ENCODE assay signal across 1 cellular context in genomic region chr14:60206837-60207533, GRCh38.
TF ChIP-seq lines count a peak whose summit lies in the region.

No MANE protein-coding gene starts in this region.

TF ChIP-seq in GM12878, 131 proteins besides CTCF, POLR2A, EP300 and RAD21 (continued from another document and continues in another):
- TF ChIP-seq TCF3 (IDR thresholded peaks at IDR 0.05; ENCODE audit: borderline replicate concordance, insufficient read depth, low read depth, low read length) (no peak), TAF1 (IDR thresholded peaks at IDR 0.05; ENCODE audit: borderline replicate concordance, low read depth, low read length) (0 out of 2 replicates have a peak, but pooled peaks have one; percentile 43), ZNF622 (IDR thresholded peaks at IDR 0.05) (no peak), MEF2B (IDR thresholded peaks at IDR 0.05; ENCODE audit: partially characterized antibody, poor library complexity, severe bottlenecking) (peak; percentile 92), ATF2 (IDR thresholded peaks at IDR 0.05; ENCODE audit: low read length) (peak; percentile 93), RUNX3 (IDR thresholded peaks at IDR 0.05; ENCODE audit: low read length) (peak; percentile 78), SP1 (IDR thresholded peaks at IDR 0.05; ENCODE audit: low read depth, low read length) (peak; percentile 17), ZBED1 (IDR thresholded peaks at IDR 0.05; ENCODE audit: borderline replicate concordance) (peak; percentile 79), GATAD2B (conservative IDR thresholded peaks at IDR 0.05; ENCODE audit: low read depth) (no peak; the same call in 1 of the 2 replicates), CBX5 (IDR thresholded peaks at IDR 0.05; ENCODE audit: low read depth) (no peak), IKZF2 (IDR thresholded peaks at IDR 0.05) (peak; percentile 76 to 84; a peak in 3 of 4 replicates), ZBTB4 (CRISPR knock-in tag; IDR thresholded peaks at IDR 0.05) (no peak), NFXL1 (IDR thresholded peaks at IDR 0.05; ENCODE audit: borderline replicate concordance) (no peak), CREM (IDR thresholded peaks at IDR 0.05; ENCODE audit: low read depth) (peak; percentile 85), PAX8 (IDR thresholded peaks at IDR 0.05) (no peak), RELB (IDR thresholded peaks at IDR 0.05; ENCODE audit: low read depth) (peak; percentile 78), MYB (IDR thresholded peaks at IDR 0.05; ENCODE audit: borderline replicate concordance, low read depth, low read length) (no peak), BMI1 (IDR thresholded peaks at IDR 0.05; ENCODE audit: borderline replicate concordance) (0 out of 2 replicates have a peak, but pooled peaks have one; percentile 34), KAT2A (conservative IDR thresholded peaks at IDR 0.05; ENCODE audit: control insufficient read depth, low read depth, low read length) (no peak), POLR2AphosphoS5 (IDR thresholded peaks at IDR 0.05; ENCODE audit: low read length) (peak; percentile 8; the same call in 1 of the 2 replicates), HCFC1 (IDR thresholded peaks at IDR 0.05; ENCODE audit: low read length) (no peak), HDAC6 (IDR thresholded peaks at IDR 0.05; ENCODE audit: unreplicated experiment) (no peak), NR2C2 (IDR thresholded peaks at IDR 0.05; ENCODE audit: borderline replicate concordance, control insufficient read depth, insufficient read length, low read depth) (no peak), E4F1 (IDR thresholded peaks at IDR 0.05; ENCODE audit: borderline replicate concordance, partially characterized antibody) (no peak), YBX1 (IDR thresholded peaks at IDR 0.05) (no peak), LARP7 (IDR thresholded peaks at IDR 0.05) (no peak), STAT3 (IDR thresholded peaks at IDR 0.05; ENCODE audit: low read depth, low read length) (no peak), KDM1A (IDR thresholded peaks at IDR 0.05; ENCODE audit: borderline replicate concordance) (no peak), SIX5 (IDR thresholded peaks at IDR 0.05; ENCODE audit: low read depth, low read length, severe bottlenecking) (no peak), NR2C1 (IDR thresholded peaks at IDR 0.05) (no peak), SUPT20H (IDR thresholded peaks at IDR 0.05; ENCODE audit: borderline replicate concordance, control insufficient read depth, low read depth, low read length) (no peak), YY1 (IDR thresholded peaks at IDR 0.05; ENCODE audit: low read depth, low read length) (0 out of 2 replicates have a peak, but pooled peaks have one; percentile 24), IRF3 (IDR thresholded peaks at IDR 0.05) (no peak)
- TF ChIP-seq, protein P1, sequence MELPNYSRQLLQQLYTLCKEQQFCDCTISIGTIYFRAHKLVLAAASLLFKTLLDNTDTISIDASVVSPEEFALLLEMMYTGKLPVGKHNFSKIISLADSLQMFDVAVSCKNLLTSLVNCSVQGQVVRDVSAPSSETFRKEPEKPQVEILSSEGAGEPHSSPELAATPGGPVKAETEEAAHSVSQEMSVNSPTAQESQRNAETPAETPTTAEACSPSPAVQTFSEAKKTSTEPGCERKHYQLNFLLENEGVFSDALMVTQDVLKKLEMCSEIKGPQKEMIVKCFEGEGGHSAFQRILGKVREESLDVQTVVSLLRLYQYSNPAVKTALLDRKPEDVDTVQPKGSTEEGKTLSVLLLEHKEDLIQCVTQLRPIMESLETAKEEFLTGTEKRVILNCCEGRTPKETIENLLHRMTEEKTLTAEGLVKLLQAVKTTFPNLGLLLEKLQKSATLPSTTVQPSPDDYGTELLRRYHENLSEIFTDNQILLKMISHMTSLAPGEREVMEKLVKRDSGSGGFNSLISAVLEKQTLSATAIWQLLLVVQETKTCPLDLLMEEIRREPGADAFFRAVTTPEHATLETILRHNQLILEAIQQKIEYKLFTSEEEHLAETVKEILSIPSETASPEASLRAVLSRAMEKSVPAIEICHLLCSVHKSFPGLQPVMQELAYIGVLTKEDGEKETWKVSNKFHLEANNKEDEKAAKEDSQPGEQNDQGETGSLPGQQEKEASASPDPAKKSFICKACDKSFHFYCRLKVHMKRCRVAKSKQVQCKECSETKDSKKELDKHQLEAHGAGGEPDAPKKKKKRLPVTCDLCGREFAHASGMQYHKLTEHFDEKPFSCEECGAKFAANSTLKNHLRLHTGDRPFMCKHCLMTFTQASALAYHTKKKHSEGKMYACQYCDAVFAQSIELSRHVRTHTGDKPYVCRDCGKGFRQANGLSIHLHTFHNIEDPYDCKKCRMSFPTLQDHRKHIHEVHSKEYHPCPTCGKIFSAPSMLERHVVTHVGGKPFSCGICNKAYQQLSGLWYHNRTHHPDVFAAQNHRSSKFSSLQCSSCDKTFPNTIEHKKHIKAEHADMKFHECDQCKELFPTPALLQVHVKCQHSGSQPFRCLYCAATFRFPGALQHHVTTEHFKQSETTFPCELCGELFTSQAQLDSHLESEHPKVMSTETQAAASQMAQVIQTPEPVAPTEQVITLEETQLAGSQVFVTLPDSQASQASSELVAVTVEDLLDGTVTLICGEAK (IDR thresholded peaks at IDR 0.05; ENCODE audit: borderline replicate concordance), result no peak
- TF ChIP-seq, protein P2, sequence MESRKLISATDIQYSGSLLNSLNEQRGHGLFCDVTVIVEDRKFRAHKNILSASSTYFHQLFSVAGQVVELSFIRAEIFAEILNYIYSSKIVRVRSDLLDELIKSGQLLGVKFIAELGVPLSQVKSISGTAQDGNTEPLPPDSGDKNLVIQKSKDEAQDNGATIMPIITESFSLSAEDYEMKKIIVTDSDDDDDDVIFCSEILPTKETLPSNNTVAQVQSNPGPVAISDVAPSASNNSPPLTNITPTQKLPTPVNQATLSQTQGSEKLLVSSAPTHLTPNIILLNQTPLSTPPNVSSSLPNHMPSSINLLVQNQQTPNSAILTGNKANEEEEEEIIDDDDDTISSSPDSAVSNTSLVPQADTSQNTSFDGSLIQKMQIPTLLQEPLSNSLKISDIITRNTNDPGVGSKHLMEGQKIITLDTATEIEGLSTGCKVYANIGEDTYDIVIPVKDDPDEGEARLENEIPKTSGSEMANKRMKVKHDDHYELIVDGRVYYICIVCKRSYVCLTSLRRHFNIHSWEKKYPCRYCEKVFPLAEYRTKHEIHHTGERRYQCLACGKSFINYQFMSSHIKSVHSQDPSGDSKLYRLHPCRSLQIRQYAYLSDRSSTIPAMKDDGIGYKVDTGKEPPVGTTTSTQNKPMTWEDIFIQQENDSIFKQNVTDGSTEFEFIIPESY (IDR thresholded peaks at IDR 0.05), result no peak
- TF ChIP-seq, protein P3, sequence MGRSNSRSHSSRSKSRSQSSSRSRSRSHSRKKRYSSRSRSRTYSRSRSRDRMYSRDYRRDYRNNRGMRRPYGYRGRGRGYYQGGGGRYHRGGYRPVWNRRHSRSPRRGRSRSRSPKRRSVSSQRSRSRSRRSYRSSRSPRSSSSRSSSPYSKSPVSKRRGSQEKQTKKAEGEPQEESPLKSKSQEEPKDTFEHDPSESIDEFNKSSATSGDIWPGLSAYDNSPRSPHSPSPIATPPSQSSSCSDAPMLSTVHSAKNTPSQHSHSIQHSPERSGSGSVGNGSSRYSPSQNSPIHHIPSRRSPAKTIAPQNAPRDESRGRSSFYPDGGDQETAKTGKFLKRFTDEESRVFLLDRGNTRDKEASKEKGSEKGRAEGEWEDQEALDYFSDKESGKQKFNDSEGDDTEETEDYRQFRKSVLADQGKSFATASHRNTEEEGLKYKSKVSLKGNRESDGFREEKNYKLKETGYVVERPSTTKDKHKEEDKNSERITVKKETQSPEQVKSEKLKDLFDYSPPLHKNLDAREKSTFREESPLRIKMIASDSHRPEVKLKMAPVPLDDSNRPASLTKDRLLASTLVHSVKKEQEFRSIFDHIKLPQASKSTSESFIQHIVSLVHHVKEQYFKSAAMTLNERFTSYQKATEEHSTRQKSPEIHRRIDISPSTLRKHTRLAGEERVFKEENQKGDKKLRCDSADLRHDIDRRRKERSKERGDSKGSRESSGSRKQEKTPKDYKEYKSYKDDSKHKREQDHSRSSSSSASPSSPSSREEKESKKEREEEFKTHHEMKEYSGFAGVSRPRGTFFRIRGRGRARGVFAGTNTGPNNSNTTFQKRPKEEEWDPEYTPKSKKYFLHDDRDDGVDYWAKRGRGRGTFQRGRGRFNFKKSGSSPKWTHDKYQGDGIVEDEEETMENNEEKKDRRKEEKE (IDR thresholded peaks at IDR 0.05), result no peak
- TF ChIP-seq, protein P4, sequence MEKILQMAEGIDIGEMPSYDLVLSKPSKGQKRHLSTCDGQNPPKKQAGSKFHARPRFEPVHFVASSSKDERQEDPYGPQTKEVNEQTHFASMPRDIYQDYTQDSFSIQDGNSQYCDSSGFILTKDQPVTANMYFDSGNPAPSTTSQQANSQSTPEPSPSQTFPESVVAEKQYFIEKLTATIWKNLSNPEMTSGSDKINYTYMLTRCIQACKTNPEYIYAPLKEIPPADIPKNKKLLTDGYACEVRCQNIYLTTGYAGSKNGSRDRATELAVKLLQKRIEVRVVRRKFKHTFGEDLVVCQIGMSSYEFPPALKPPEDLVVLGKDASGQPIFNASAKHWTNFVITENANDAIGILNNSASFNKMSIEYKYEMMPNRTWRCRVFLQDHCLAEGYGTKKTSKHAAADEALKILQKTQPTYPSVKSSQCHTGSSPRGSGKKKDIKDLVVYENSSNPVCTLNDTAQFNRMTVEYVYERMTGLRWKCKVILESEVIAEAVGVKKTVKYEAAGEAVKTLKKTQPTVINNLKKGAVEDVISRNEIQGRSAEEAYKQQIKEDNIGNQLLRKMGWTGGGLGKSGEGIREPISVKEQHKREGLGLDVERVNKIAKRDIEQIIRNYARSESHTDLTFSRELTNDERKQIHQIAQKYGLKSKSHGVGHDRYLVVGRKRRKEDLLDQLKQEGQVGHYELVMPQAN (conservative IDR thresholded peaks at IDR 0.05), result no peak
